ENCODE assay signal across 10 cellular contexts in the genomic region with DNA sequence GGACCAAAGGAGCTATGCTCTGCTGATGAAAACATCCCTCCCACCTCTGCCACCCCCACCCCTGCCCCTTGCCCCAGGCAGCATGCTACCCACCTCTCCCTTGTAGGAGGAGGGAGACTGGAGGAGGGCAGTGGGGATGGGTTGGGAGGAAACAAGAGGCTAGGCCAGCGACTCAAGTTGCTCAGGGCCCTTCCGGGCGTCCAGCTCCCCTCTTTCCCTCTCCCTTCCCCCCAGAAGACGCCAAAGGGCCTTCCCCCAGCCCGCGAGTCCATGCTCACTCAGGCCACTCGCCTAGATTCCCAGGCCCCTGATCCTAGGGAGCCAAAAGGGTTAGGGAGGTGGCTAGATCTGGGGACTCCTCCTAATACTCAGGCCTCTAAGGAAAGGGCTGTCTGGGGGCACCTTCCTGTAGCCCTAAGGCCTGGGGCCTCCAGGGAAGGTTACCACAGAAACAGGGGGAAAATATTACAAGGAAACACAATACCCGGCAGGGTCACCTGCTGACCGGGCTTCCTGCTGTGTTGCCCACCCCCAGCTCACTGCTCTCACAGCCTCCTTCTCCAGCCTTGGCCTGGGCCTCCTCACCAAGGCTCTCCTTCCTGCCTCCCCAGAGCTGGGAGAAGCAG. TPM values are rescaled to one million over a fixed set of nuclear protein-coding genes. Genes with fewer than 3 reads are reported as not detected.
DNase-seq lines count a peak whose midpoint lies in the region; ATAC-seq, FAIRE-seq and TF ChIP-seq lines count a peak whose summit lies in the region.
"Had no signal": no experiment of that assay in that cellular context is flagged by ENCODE, and none has a peak within 500 bp of the region (broad histone marks: within the 10 kb centered on the region; RNA-seq: fewer than 3 reads in every experiment).

No MANE protein-coding gene starts in this region.

- intact Hi-C loops in activated CD8-positive, alpha-beta T cell treated with anti-CD3 and anti-CD28 coated beads for 36 hours (cut with micrococcal nuclease) = loop anchor here (10.0 kb wide), 1 partner anchor 602 kb away; no protein-coding TSS in a partner anchor
- intact Hi-C loops in heart right ventricle (cut with DNase I) = loop anchor here in 1 of 10 donors (5.0 kb wide), 1 partner anchor 34 kb away; no protein-coding TSS in a partner anchor

- peak overlapping the region; percentile 86 for H3K4me3 Mint-ChIP-seq in activated CD8-positive, alpha-beta T cell treated with anti-CD3 and anti-CD28 coated beads for 36 hours

- H3F3A ChIP-seq in GM23248 (ENCODE audit: insufficient read depth) = peaks cover 64% of the 10 kb centered on the region

- H3K36me3 ChIP-seq in GM23248 (ENCODE audit: low read depth) (no peaks in the 10 kb centered on the region), heart right ventricle (peaks cover 0 to 25% (median 0%) of the 10 kb centered on the region in 9 donors)

- H3K27ac Mint-ChIP-seq in activated CD8-positive, alpha-beta T cell treated with anti-CD3 and anti-CD28 coated beads for 36 hours = peak overlapping the region; percentile 98

- in situ Hi-C loops in GM23248 (cut with MboI) = no loop called here

- H3K4me2 ChIP-seq in GM23248 (ENCODE audit: unreplicated experiment) = peak overlapping the region; percentile 87

- peak overlapping the region; percentile 93 for H3K9ac ChIP-seq in GM23248

- peaks cover 44% of the 10 kb centered on the region for H3K4me1 Mint-ChIP-seq in activated CD8-positive, alpha-beta T cell treated with anti-CD3 and anti-CD28 coated beads for 36 hours (ENCODE audit: low read depth)

- WGBS in GM23248 (ENCODE audit: low coverage in 1 of 2, low lambda C conversion rate in 2 of 2, missing lambda C conversion rate in 2 of 2), 2 experiments = 12 to 24% methylated on average over 6 to 9 of the region's 9 CpGs
- whole genome bisulfite sequencing in heart right ventricle, 2 donors = 12 to 17% methylated on average over 9 of the region's 9 CpGs

- H3K36me3 Mint-ChIP-seq in activated CD8-positive, alpha-beta T cell treated with anti-CD3 and anti-CD28 coated beads for 36 hours (ENCODE audit: low read depth) = peaks cover 75% of the 10 kb centered on the region

- H3K79me2 ChIP-seq in GM23248 (ENCODE audit: insufficient read depth) = peaks cover 75% of the 10 kb centered on the region

- H3K27me3 ChIP-seq in GM23248 (replicated peaks; ENCODE audit: insufficient read depth) (no peaks in the 10 kb centered on the region), heart right ventricle (no peaks in the 10 kb centered on the region)

- no peak overlapping the region for H2AFZ ChIP-seq in GM23248

- POLR2A ChIA-PET in activated CD8-positive, alpha-beta T cell treated with anti-CD3 and anti-CD28 coated beads for 36 hours (lab: Charles Lee) = interaction anchor here (1.0 to 37.9 kb wide), 9 partner anchors 9 to 50 kb away, joined by 3 to 904 read pairs (median 3); partner anchors contain the start of gene SLC48A1

- peaks cover 3% of the 10 kb centered on the region for H3K9me3 Mint-ChIP-seq in activated CD8-positive, alpha-beta T cell treated with anti-CD3 and anti-CD28 coated beads for 36 hours

- no peaks in the 10 kb centered on the region for H3K9me2 ChIP-seq in GM23248 (ENCODE audit: insufficient read depth)

- peak overlapping the region; percentile 99 for H3K27ac ChIP-seq in GM23248
- H3K27ac ChIP-seq in heart right ventricle = peak overlapping the region; percentile 55 to 100 (median 99)

- H3K9me3 ChIP-seq in GM23248 (ENCODE audit: low read depth) = no peaks in the 10 kb centered on the region
- H3K9me3 ChIP-seq in heart right ventricle = no peaks in the 10 kb centered on the region

- no peak for DNase-seq in GM23248
- no peak for DNase-seq in activated CD8-positive, alpha-beta T cell treated with anti-CD3 and anti-CD28 coated beads for 36 hours
- peak in 1 of 2 donors; percentile 65 for DNase-seq in heart right ventricle
- DNase-seq in skeletal muscle cell (ENCODE audit: low read depth) = no peak
- DNase-seq in HPDE6-E6E7 (ENCODE audit: extremely low spot score) = no peak
- DNase-seq in RCC 7860 (ENCODE audit: low spot score) = no peak
- DNase-seq: SHP77 treated with DMSO at 0.1 percent for 48 hours had no signal

- no peak for ATAC-seq in activated CD8-positive, alpha-beta T cell treated with anti-CD3 and anti-CD28 coated beads for 36 hours
- ATAC-seq in heart right ventricle = peak in 3 of 8 donors; percentile 1 to 4 (median 2)
- no peak for ATAC-seq in HG03045 (IDR thresholded peaks at IDR 0.05; ENCODE audit: unreplicated experiment)
- ATAC-seq in HG02840 (IDR thresholded peaks at IDR 0.05; ENCODE audit: low FRiP score, unreplicated experiment) = no peak

- no peak for TF ChIP-seq CTCF in activated CD8-positive, alpha-beta T cell treated with anti-CD3 and anti-CD28 coated beads for 36 hours (IDR thresholded peaks at IDR 0.05)
- TF ChIP-seq CTCF in heart right ventricle (IDR thresholded peaks at IDR 0.05) = no peak

- H4K20me1 ChIP-seq in GM23248 (ENCODE audit: insufficient read depth) = no peaks in the 10 kb centered on the region

- peaks cover 57% of the 10 kb centered on the region for H3K4me1 ChIP-seq in GM23248 (ENCODE audit: insufficient read depth)
- H3K4me1 ChIP-seq in heart right ventricle = peaks cover 44 to 91% (median 84%) of the 10 kb centered on the region in 9 donors

- peak overlapping the region; percentile 82 for H3K4me3 ChIP-seq in GM23248
- peak overlapping the region in 9 of 10 donors; percentile 25 to 89 (median 82) for H3K4me3 ChIP-seq in heart right ventricle
- peak overlapping the region; percentile 79 for H3K4me3 ChIP-seq in skeletal muscle cell (ENCODE audit: low read depth, low read length)

- H3K27me3 Mint-ChIP-seq in activated CD8-positive, alpha-beta T cell treated with anti-CD3 and anti-CD28 coated beads for 36 hours = no peaks in the 10 kb centered on the region

- FAIRE-seq in RCC 7860 (lab: Jason Lieb, UNC) = no peak
- FAIRE-seq: GM19239 had no signal

- CTCF ChIA-PET in activated CD8-positive, alpha-beta T cell treated with anti-CD3 and anti-CD28 coated beads for 36 hours (lab: Charles Lee) = interaction anchor here (1.1 to 7.3 kb wide), 8 partner anchors 8 to 73 kb away, joined by 3 to 240 read pairs (median 10); no protein-coding TSS in a partner anchor

RNA-seq across cellular contexts. Expression of gene HDAC7, which starts 2.9 kb away (rescaled TPM):
- 62.9 and 72.3 TPM in 2 replicates for total RNA-seq in GM23248 (2014; rRNA removed; shearing (Covaris generic))
- polyA plus RNA-seq in GM23248 (2016; fragmentation: Nextera tagmentation; extraction: Ambion mirVana) (45.3 and 46.2 TPM in 2 replicates), heart right ventricle (10 to 100 TPM; 40.4 to 75.6 TPM)
- total RNA-seq in activated CD8-positive, alpha-beta T cell treated with anti-CD3 and anti-CD28 coated beads for 36 hours = 100 to 1,000 TPM; 373 to 382 TPM
- 10 to 100 TPM; 26.9 to 50.7 (median 38.5) TPM for total RNA-seq in heart right ventricle

RNA-seq across cellular contexts. Expression of gene SLC48A1, which starts 43.7 kb away (rescaled TPM):
- 16.4 and 20.9 TPM in 2 replicates for total RNA-seq in GM23248 (2014; rRNA removed; shearing (Covaris generic))
- polyA plus RNA-seq in GM23248 (2016; fragmentation: Nextera tagmentation; extraction: Ambion mirVana) = 19.1 and 21.8 TPM in 2 replicates
- total RNA-seq in activated CD8-positive, alpha-beta T cell treated with anti-CD3 and anti-CD28 coated beads for 36 hours = 10 to 100 TPM in 1 of 2 experiments, 1 to 10 TPM in 1; 8.8 to 10.2 TPM
- 10 to 100 TPM; 18.6 to 31.9 (median 22.1) TPM for total RNA-seq in heart right ventricle
- 10 to 100 TPM; 12.6 to 26.2 TPM for polyA plus RNA-seq in heart right ventricle

RNA-seq across cellular contexts. Expression of gene RAPGEF3, which starts 58.1 kb away (rescaled TPM):
- 1.3 and 3.7 TPM in 2 replicates for total RNA-seq in GM23248 (2014; rRNA removed; shearing (Covaris generic))
- polyA plus RNA-seq in GM23248 (2016; fragmentation: Nextera tagmentation; extraction: Ambion mirVana) (1.1 and 1.4 TPM in 2 replicates), heart right ventricle (100 to 1,000 TPM in 1 of 2 donors, 10 to 100 TPM in 1; 22.4 to 173 TPM)
- total RNA-seq in activated CD8-positive, alpha-beta T cell treated with anti-CD3 and anti-CD28 coated beads for 36 hours = under 1 TPM; 0.56 to 0.58 TPM
- total RNA-seq in heart right ventricle = 10 to 100 TPM in 9 of 10 donors, 1 to 10 TPM in 1; 9.5 to 54.9 (median 19.8) TPM
